ENCODE assay signal across 20 cellular contexts in genomic region chr10:59582058-59582457, GRCh38.
DNase-seq lines count a peak whose midpoint lies in the region; ATAC-seq and TF ChIP-seq lines count a peak whose summit lies in the region.
"Had no signal": no experiment of that assay in that cellular context is flagged by ENCODE, and none has a peak within 500 bp of the region (broad histone marks: within the 10 kb centered on the region; RNA-seq: fewer than 3 reads in every experiment).

No MANE protein-coding gene starts in this region.

- no peak for TF ChIP-seq CTCF in heart right ventricle (IDR thresholded peaks at IDR 0.05)
- no peak for TF ChIP-seq CTCF in prostate gland (IDR thresholded peaks at IDR 0.05)
- TF ChIP-seq CTCF in transverse colon (IDR thresholded peaks at IDR 0.05): no peak
- TF ChIP-seq CTCF in mesothelial cell of epicardium (IDR thresholded peaks at IDR 0.05; ENCODE audit: unreplicated experiment): no peak
- TF ChIP-seq CTCF in esophagus squamous epithelium (IDR thresholded peaks at IDR 0.05): no peak

- no peaks in the 10 kb centered on the region for H3K9me3 ChIP-seq in heart right ventricle
- H3K9me3 ChIP-seq in prostate gland: no peaks in the 10 kb centered on the region
- H3K9me3 ChIP-seq in transverse colon: no peaks in the 10 kb centered on the region
- H3K9me3 ChIP-seq in esophagus squamous epithelium: no peaks in the 10 kb centered on the region
- H3K9me3 ChIP-seq: SJSA1 had no signal

- H3K4me3 ChIP-seq in heart right ventricle (no peak overlapping the region), prostate gland (no peak overlapping the region), transverse colon (no peak overlapping the region), esophagus squamous epithelium (no peak overlapping the region)
- H3K4me3 ChIP-seq: PC-9, SJSA1 had no signal

- no peak for TF ChIP-seq POLR2A in prostate gland (IDR thresholded peaks at IDR 0.05)
- no peak for TF ChIP-seq POLR2A in transverse colon (IDR thresholded peaks at IDR 0.05)
- no peak for TF ChIP-seq POLR2A in esophagus squamous epithelium (IDR thresholded peaks at IDR 0.05)

- in situ Hi-C loops in transverse colon (cut with MboI; ENCODE audit: low pct_ligation_motif_present in 1 of 4, low pct_unique_long_range_greater_than_20kb in 1 of 4, low sequenced_read_pairs in 3 of 4): loop anchor here in 1 of 4 donors (25.0 kb wide), 1 partner anchor 345 kb away; no protein-coding TSS in a partner anchor

- H3K36me3 Mint-ChIP-seq in mesothelial cell of epicardium: no peaks in the 10 kb centered on the region
- H3K36me3 Mint-ChIP-seq: CD4-positive, alpha-beta memory T cell had no signal

- TF ChIP-seq EP300 in transverse colon (IDR thresholded peaks at IDR 0.05; ENCODE audit: low read depth): no peak

- intact Hi-C loops in Right ventricle myocardium superior (cut with DNase I) (loop anchor here (5.0 kb wide), 1 partner anchor 345 kb away; no protein-coding TSS in a partner anchor), cardiac septum (cut with DNase I) (no loop called here), heart right ventricle (cut with DNase I) (loop anchor here in 4 of 10 donors (5.0 to 10.0 kb wide), 2 partner anchors 337 to 340 kb away; no protein-coding TSS in a partner anchor), prostate gland (cut with DNase I) (loop anchor here (10.0 kb wide), 1 partner anchor 627 kb away; no protein-coding TSS in a partner anchor), transverse colon (cut with DNase I; ENCODE audit: low total_unique reads) (loop anchor here (10.0 kb wide), 1 partner anchor 347 kb away; no protein-coding TSS in a partner anchor), esophagus squamous epithelium (cut with DNase I) (loop anchor here (10.0 kb wide), 1 partner anchor 337 kb away; no protein-coding TSS in a partner anchor)

- no peaks in the 10 kb centered on the region for H3K27me3 Mint-ChIP-seq in mesothelial cell of epicardium (ENCODE audit: low read depth)

- WGBS in heart right ventricle, 2 donors: 45 to 59% methylated on average over 3 of the region's 3 CpGs
- 76% methylated on average over 3 of the region's 3 CpGs for WGBS in prostate gland
- 64 to 79% methylated on average over 3 of the region's 3 CpGs for WGBS in transverse colon (ENCODE audit: low coverage in 1 of 2), 2 donors
- 69 to 76% methylated on average over 3 of the region's 3 CpGs for WGBS in esophagus squamous epithelium, 2 donors

- H3K9me3 Mint-ChIP-seq in mesothelial cell of epicardium: no peaks in the 10 kb centered on the region

- H3K36me3 ChIP-seq in heart right ventricle (no peaks in the 10 kb centered on the region), prostate gland (no peaks in the 10 kb centered on the region), transverse colon (no peaks in the 10 kb centered on the region), esophagus squamous epithelium (no peaks in the 10 kb centered on the region)
- H3K36me3 ChIP-seq: SJSA1 had no signal

- no peaks in the 10 kb centered on the region for H3K27me3 ChIP-seq in heart right ventricle
- H3K27me3 ChIP-seq in prostate gland (replicated peaks; ENCODE audit: insufficient read depth): no peaks in the 10 kb centered on the region
- no peaks in the 10 kb centered on the region for H3K27me3 ChIP-seq in transverse colon
- no peaks in the 10 kb centered on the region for H3K27me3 ChIP-seq in esophagus squamous epithelium
- H3K27me3 ChIP-seq: SJSA1 had no signal

- ATAC-seq in Right ventricle myocardium superior (ENCODE audit: poor library complexity) (peak; percentile 67), heart right ventricle (peak in 7 of 8 donors; percentile 39 to 74 (median 57))
- ATAC-seq: HepG2 had no signal

- H3K4me1 ChIP-seq in heart right ventricle (peaks cover 0 to 29% (median 0%) of the 10 kb centered on the region in 9 donors), prostate gland (replicated peaks) (peaks cover 2% of the 10 kb centered on the region), transverse colon (peaks cover 9 to 25% (median 14%) of the 10 kb centered on the region in 4 donors), esophagus squamous epithelium (peaks cover 0 to 11% (median 6%) of the 10 kb centered on the region in 3 donors)
- H3K4me1 ChIP-seq: SJSA1 had no signal

- DNase-seq in Right ventricle myocardium superior (no peak), cardiac septum (ENCODE audit: low spot score) (no peak), heart right ventricle (peak in 1 of 2 donors; percentile 35), midbrain (lab: John Stamatoyannopoulos, UW) (peak; percentile 5), prostate gland (ENCODE audit: low spot score) (no peak), transverse colon (no peak), mesothelial cell of epicardium (ENCODE audit: low spot score in 2 of 2, unreplicated experiment in 2 of 2) (no peak), esophagus squamous epithelium (lab: John Stamatoyannopoulos, UW) (no peak)
- DNase-seq: CD4-positive, alpha-beta memory T cell; DMS153; GF-D8; KG1; NCI-H1417; NCI-H187 treated with DMSO at 0.1 percent for 48 hours; NCI-H226; NCI-H524; NCI-H82; PC-9 had no signal

- no peak overlapping the region for H3K27ac Mint-ChIP-seq in mesothelial cell of epicardium
- H3K27ac Mint-ChIP-seq: CD4-positive, alpha-beta memory T cell had no signal

- H3K27ac ChIP-seq in heart right ventricle (peak overlapping the region in 3 of 10 donors; percentile 23 to 37 (median 31)), prostate gland (no peak overlapping the region), transverse colon (no peak overlapping the region), esophagus squamous epithelium (no peak overlapping the region)
- H3K27ac ChIP-seq: PC-9, SJSA1 had no signal

- no peaks in the 10 kb centered on the region for H3K4me1 Mint-ChIP-seq in mesothelial cell of epicardium
- H3K4me1 Mint-ChIP-seq: CD4-positive, alpha-beta memory T cell had no signal

- H3K4me3 Mint-ChIP-seq in mesothelial cell of epicardium: no peak overlapping the region
- H3K4me3 Mint-ChIP-seq: CD4-positive, alpha-beta memory T cell had no signal
